29 cellular contexts compared by ENCODE assay signal in the genomic region with DNA sequence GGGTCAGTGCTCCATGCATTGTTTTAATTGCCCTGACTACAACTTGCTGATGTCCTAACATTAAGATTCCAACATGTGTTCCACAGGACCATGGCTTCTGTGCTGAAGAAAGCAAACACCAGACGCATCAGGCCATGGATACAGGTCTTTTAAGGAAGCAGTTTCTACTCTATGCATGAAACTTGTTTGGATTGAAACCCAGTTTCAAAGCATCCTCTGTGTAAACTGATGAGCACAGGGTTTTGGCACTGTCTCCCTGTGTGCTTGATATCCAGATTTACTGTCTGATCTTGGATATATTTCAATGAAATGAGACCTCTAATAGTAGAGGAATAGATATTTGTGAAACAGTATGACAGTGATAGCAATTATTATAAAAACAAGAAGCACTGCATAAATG.
"Had no signal": no experiment of that assay in that cellular context is flagged by ENCODE, and none has a peak within 500 bp of the region (broad histone marks: within the 10 kb centered on the region; RNA-seq: fewer than 3 reads in every experiment).

No MANE protein-coding gene starts in this region.

- H3K27ac ChIP-seq: colonic mucosa, epithelial cell of prostate, esophagus squamous epithelium, gastrocnemius medialis, heart right ventricle, left lung had no signal

- DNase-seq: colonic mucosa; cortex of kidney; effector CD8-positive, alpha-beta T cell; effector memory CD8-positive, alpha-beta T cell; endodermal cell; erythroblast; esophagus squamous epithelium; foreskin fibroblast; foreskin melanocyte; gastrocnemius medialis; glutamatergic neuron; head of caudate nucleus; heart right ventricle; hippocampal formation; left cardiac atrium; left lung; left ventricle myocardium superior; mammary epithelial cell; mesendoderm; midbrain; naive thymus-derived CD4-positive, alpha-beta T cell had no signal

- H3K4me1 ChIP-seq: colonic mucosa, esophagus squamous epithelium, gastrocnemius medialis, heart right ventricle, left lung had no signal

- H3K36me3 ChIP-seq: colonic mucosa, esophagus squamous epithelium, gastrocnemius medialis, heart right ventricle, left lung had no signal

- H3K27me3 ChIP-seq: colonic mucosa, esophagus squamous epithelium, gastrocnemius medialis, heart right ventricle, left lung had no signal

- FAIRE-seq: endometrium, islet of Langerhans, keratinocyte had no signal

- H3K36me3 Mint-ChIP-seq: memory B cell; naive thymus-derived CD4-positive, alpha-beta T cell had no signal

- ATAC-seq: effector memory CD8-positive, alpha-beta T cell; esophagus mucosa; gastrocnemius medialis; heart right ventricle; left cardiac atrium; left lung; left ventricle myocardium superior; naive thymus-derived CD4-positive, alpha-beta T cell had no signal

- H3K4me3 ChIP-seq: colonic mucosa, esophagus squamous epithelium, gastrocnemius medialis, heart right ventricle, left lung, lung had no signal

- H3K4me3 Mint-ChIP-seq: dendritic cell treated with granulocyte-macrophage colony-stimulating factor and Interleukin-4, amounts not matched to agents 40 ng/mL and 50 ng/mL, for 4 days; effector memory CD8-positive, alpha-beta T cell; endodermal cell; memory B cell; naive thymus-derived CD4-positive, alpha-beta T cell had no signal

- H3K27me3 Mint-ChIP-seq: dendritic cell treated with granulocyte-macrophage colony-stimulating factor and Interleukin-4, amounts not matched to agents 40 ng/mL and 50 ng/mL, for 4 days; effector memory CD8-positive, alpha-beta T cell; memory B cell; naive thymus-derived CD4-positive, alpha-beta T cell had no signal

- H3K4me1 Mint-ChIP-seq: endodermal cell; memory B cell; naive thymus-derived CD4-positive, alpha-beta T cell had no signal

- H3K9me3 ChIP-seq: colonic mucosa, esophagus squamous epithelium, gastrocnemius medialis had no signal

- H3K27ac Mint-ChIP-seq: dendritic cell treated with granulocyte-macrophage colony-stimulating factor and Interleukin-4, amounts not matched to agents 40 ng/mL and 50 ng/mL, for 4 days; effector memory CD8-positive, alpha-beta T cell; endodermal cell; memory B cell; naive thymus-derived CD4-positive, alpha-beta T cell had no signal
